Comparison of ENCODE assay signal across 8 cellular contexts in genomic region chr19:49672131-49672919, GRCh38. TPM values are rescaled to one million over a fixed set of nuclear protein-coding genes. Genes with fewer than 3 reads are reported as not detected.
DNase-seq lines count a peak whose midpoint lies in the region; ATAC-seq, FAIRE-seq and TF ChIP-seq lines count a peak whose summit lies in the region.

No MANE protein-coding gene starts in this region.

- intact Hi-C loops in thyroid gland (cut with DNase I): no loop called here

- H4K91ac ChIP-seq in neuronal stem cell (ENCODE audit: low read depth, low read length, poor library complexity): no peak overlapping the region

- peak overlapping the region; percentile 74; the same call in 1 of the 2 replicates for H2AFZ ChIP-seq in Karpas-422 (ENCODE audit: low read length)
- peak overlapping the region; percentile 88 for H2AFZ ChIP-seq in neuronal stem cell (ENCODE audit: low read length)

- H3K9ac ChIP-seq in Karpas-422 (ENCODE audit: low read length) (peak overlapping the region; percentile 63), neuronal stem cell (ENCODE audit: low read depth, low read length, poor library complexity) (peak overlapping the region; percentile 84)

- no peak overlapping the region for H2BK15ac ChIP-seq in neuronal stem cell (ENCODE audit: low read length)

- H3K27me3 ChIP-seq in Karpas-422 (ENCODE audit: low read length) (no peaks in the 10 kb centered on the region), neuronal stem cell (ENCODE audit: control insufficient read depth in 3 of 3, insufficient read depth in 3 of 3, low read depth in 1 of 3, low read length in 3 of 3) (no peaks in the 10 kb centered on the region), thyroid gland (no peaks in the 10 kb centered on the region)

- H3K4me1 ChIP-seq in Karpas-422 (ENCODE audit: low read length) (peaks cover 44% of the 10 kb centered on the region), neuronal stem cell (ENCODE audit: control insufficient read depth in 2 of 2, insufficient read depth in 1 of 2, low read depth in 1 of 2, low read length in 2 of 2) (peaks cover 0 to 6% of the 10 kb centered on the region in 2 donors), thyroid gland (peaks cover 12 to 21% of the 10 kb centered on the region in 2 donors)

- peaks cover 3% of the 10 kb centered on the region for H3K79me1 ChIP-seq in neuronal stem cell (ENCODE audit: low read depth, low read length)

- H3K4me3 ChIP-seq in Karpas-422 (ENCODE audit: low read length) (peak overlapping the region; percentile 46; the same call in 1 of the 2 replicates), neuronal stem cell (ENCODE audit: low read length in 2 of 2) (peak overlapping the region in 1 of 2 donors; percentile 30), thyroid gland (replicated peaks in 1 of 3) (no peak overlapping the region)

- no peak overlapping the region for H3K23ac ChIP-seq in neuronal stem cell (ENCODE audit: low read depth, low read length, poor library complexity)

- ATAC-seq in HG02884 (IDR thresholded peaks at IDR 0.05; ENCODE audit: unreplicated experiment): no peak

- H3K9me3 ChIP-seq in Karpas-422 (ENCODE audit: low read length) (no peaks in the 10 kb centered on the region), neuronal stem cell (replicated peaks in 1 of 2; ENCODE audit: control insufficient read depth in 2 of 2, insufficient read depth in 1 of 2, low read depth in 1 of 2, low read length in 2 of 2) (no peaks in the 10 kb centered on the region), thyroid gland (no peaks in the 10 kb centered on the region)

- no CpG with 5 or more reads among the region's 28 CpGs for WGBS in neuronal stem cell (ENCODE audit: extremely low coverage in 2 of 2, insufficient read length in 2 of 2, insufficient replicate concordance in 1 of 2), 2 donors
- 19 to 26% methylated on average over 28 of the region's 28 CpGs for WGBS in thyroid gland, 2 donors

- no peak overlapping the region for H4K8ac ChIP-seq in neuronal stem cell (ENCODE audit: low read depth, low read length)

- no peak overlapping the region for H3K14ac ChIP-seq in neuronal stem cell (ENCODE audit: low read length)

- no peak overlapping the region for H3K4ac ChIP-seq in neuronal stem cell (ENCODE audit: low read length)

- no peak for FAIRE-seq in D721Med (lab: Jason Lieb, UNC)
- no peak for FAIRE-seq in frontal cortex (lab: Jason Lieb, UNC)

- no peak overlapping the region for H2BK120ac ChIP-seq in neuronal stem cell (ENCODE audit: low read depth, low read length)

- H2AK5ac ChIP-seq in neuronal stem cell (ENCODE audit: low read depth, low read length): no peak overlapping the region

- TF ChIP-seq POLR2A in thyroid gland (IDR thresholded peaks at IDR 0.05): peak in 1 of 2 donors; percentile 44

- no peak overlapping the region for H2BK5ac ChIP-seq in neuronal stem cell (ENCODE audit: low read length)

- no peak overlapping the region for H2BK12ac ChIP-seq in neuronal stem cell (ENCODE audit: low read length)

- H3K79me2 ChIP-seq in Karpas-422 (ENCODE audit: low read length): peaks cover 8% of the 10 kb centered on the region

- DNase-seq in D721Med (ENCODE audit: insufficient read length, low spot score) (peak; percentile 94), Karpas-422 (peak; percentile 95), SHP77 (lab: John Stamatoyannopoulos, UW) (peak; percentile 82 to 87), activated gamma-delta T cell (lab: John Stamatoyannopoulos, UW) (peak; percentile 45), frontal cortex (ENCODE audit: low spot score in 2 of 2) (peak; percentile 81 to 91), neuronal stem cell (ENCODE audit: low spot score) (no peak), thyroid gland (peak; percentile 96 to 97)

- no peaks in the 10 kb centered on the region for H3K9me2 ChIP-seq in Karpas-422 (replicated peaks; ENCODE audit: insufficient read depth, low read length)

- H3K36me3 ChIP-seq in Karpas-422 (ENCODE audit: insufficient read depth, low read length): no peaks in the 10 kb centered on the region; the same call in 1 of the 2 replicates
- H3K36me3 ChIP-seq in neuronal stem cell (replicated peaks in 1 of 2; ENCODE audit: control insufficient read depth in 2 of 2, insufficient read depth in 2 of 2, low read length in 2 of 2): peaks cover 14 to 38% of the 10 kb centered on the region in 2 donors
- no peaks in the 10 kb centered on the region for H3K36me3 ChIP-seq in thyroid gland

- H3K4me2 ChIP-seq in Karpas-422 (ENCODE audit: low read depth, low read length, poor library complexity, severe bottlenecking): peak overlapping the region; percentile 66
- peak overlapping the region; percentile 53 for H3K4me2 ChIP-seq in neuronal stem cell (ENCODE audit: insufficient read depth, low read length, poor library complexity, severe bottlenecking)

- H3K27ac ChIP-seq in Karpas-422 (ENCODE audit: low read length) (peak overlapping the region; percentile 64), neuronal stem cell (replicated peaks; ENCODE audit: low read length) (peak overlapping the region; percentile 52), thyroid gland (peak overlapping the region; percentile 57 to 83 (median 63))

- TF ChIP-seq CTCF in D721Med (IDR thresholded peaks at IDR 0.05; ENCODE audit: insufficient read depth, missing control alignments) (peak; percentile 81), thyroid gland (IDR thresholded peaks at IDR 0.05) (peak; percentile 70 to 88 (median 76))

- H3K18ac ChIP-seq in neuronal stem cell (ENCODE audit: low read length): peak overlapping the region; percentile 50

- H4K20me1 ChIP-seq in Karpas-422 (ENCODE audit: insufficient read depth, low read depth, low read length): no peaks in the 10 kb centered on the region

RNA-seq across cellular contexts. Expression of gene PRMT1, which starts 4.7 kb away (rescaled TPM):
- total RNA-seq in Karpas-422 (2014; rRNA removed; shearing (Covaris generic); ENCODE audit: low replicate concordance): 293 and 522 TPM in 2 replicates
- total RNA-seq in frontal cortex: 248 TPM
- 433 TPM for polyA plus RNA-seq in neuronal stem cell (2013, experiment 1 of 2)
- 420 TPM for polyA plus RNA-seq in neuronal stem cell (2013, experiment 2 of 2)
- 100 to 1,000 TPM; 117 to 156 (median 139) TPM for total RNA-seq in thyroid gland

RNA-seq across cellular contexts. Expression of gene BCL2L12, which starts 6.6 kb away (rescaled TPM):
- 25.6 and 35.4 TPM in 2 replicates for total RNA-seq in Karpas-422 (2014; rRNA removed; shearing (Covaris generic); ENCODE audit: low replicate concordance)
- 1.2 TPM for total RNA-seq in frontal cortex
- 124 TPM for polyA plus RNA-seq in neuronal stem cell (2013, experiment 1 of 2)
- 114 TPM for polyA plus RNA-seq in neuronal stem cell (2013, experiment 2 of 2)
- 1 to 10 TPM; 4.7 to 8.1 (median 7.2) TPM for total RNA-seq in thyroid gland

RNA-seq across cellular contexts. Expression of gene IRF3, which starts 6.7 kb away (rescaled TPM):
- total RNA-seq in Karpas-422 (2014; rRNA removed; shearing (Covaris generic); ENCODE audit: low replicate concordance): 78.2 and 293 TPM in 2 replicates
- total RNA-seq in frontal cortex: 10.2 TPM
- 68.3 TPM for polyA plus RNA-seq in neuronal stem cell (2013, experiment 1 of 2)
- polyA plus RNA-seq in neuronal stem cell (2013, experiment 2 of 2): 66.0 TPM
- 10 to 100 TPM; 41.5 to 62.5 (median 52.3) TPM for total RNA-seq in thyroid gland

RNA-seq across cellular contexts. Expression of gene ADM5, which starts 17.1 kb away (rescaled TPM):
- 4.0 and 12.0 TPM in 2 replicates for total RNA-seq in Karpas-422 (2014; rRNA removed; shearing (Covaris generic); ENCODE audit: low replicate concordance)
- total RNA-seq in frontal cortex (0.82 TPM), thyroid gland (1 to 10 TPM in 1 of 4 donors, under 1 TPM in 2, not detected in 1; 0.38 to 2.7 (median 0.45) TPM)
- 1.7 TPM for polyA plus RNA-seq in neuronal stem cell (2013, experiment 1 of 2)
- 2.0 TPM for polyA plus RNA-seq in neuronal stem cell (2013, experiment 2 of 2)

RNA-seq across cellular contexts. Expression of gene CPT1C, which starts 18.6 kb away (rescaled TPM):
- total RNA-seq in Karpas-422 (2014; rRNA removed; shearing (Covaris generic); ENCODE audit: low replicate concordance): 0.26 and 1.3 TPM in 2 replicates
- total RNA-seq in frontal cortex (39.9 TPM), thyroid gland (1 to 10 TPM; 1.9 to 3.9 (median 2.6) TPM)
- 105 TPM for polyA plus RNA-seq in neuronal stem cell (2013, experiment 1 of 2)
- polyA plus RNA-seq in neuronal stem cell (2013, experiment 2 of 2): 103 TPM
